In the genomic region with DNA sequence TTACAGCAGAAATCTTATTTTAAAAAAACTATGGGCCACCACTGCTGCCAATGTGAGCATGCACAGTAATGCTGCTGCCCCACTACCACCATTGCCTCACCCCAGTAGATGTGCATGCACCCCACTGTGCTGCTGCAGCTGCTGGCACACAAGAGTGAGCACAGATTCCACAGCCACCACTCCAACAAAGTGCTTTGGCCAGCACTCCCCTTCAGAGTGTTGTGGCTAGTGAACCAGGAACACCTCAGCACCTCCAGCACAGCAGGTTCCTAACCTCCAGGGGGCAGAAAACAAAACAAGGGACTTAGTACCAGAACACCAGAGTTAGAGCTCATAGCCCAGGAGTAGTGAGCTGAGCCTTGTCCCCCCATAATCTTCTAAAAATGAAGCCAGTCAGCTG, we compare ENCODE assay signal across 11 cellular contexts.
DNase-seq lines count a peak whose midpoint lies in the region; ATAC-seq and TF ChIP-seq lines count a peak whose summit lies in the region.
"Had no signal": no experiment of that assay in that cellular context is flagged by ENCODE, and none has a peak within 500 bp of the region (broad histone marks: within the 10 kb centered on the region; RNA-seq: fewer than 3 reads in every experiment).

No MANE protein-coding gene starts in this region.

- H3K4me3 ChIP-seq in OCI-LY7 (ENCODE audit: low read depth, low read length, poor library complexity, severe bottlenecking), result no peak overlapping the region
- H3K4me3 ChIP-seq: BLaER1, K562 had no signal

- H4K20me1 ChIP-seq in OCI-LY7 (ENCODE audit: insufficient read depth, low read length), result no peaks in the 10 kb centered on the region
- H4K20me1 ChIP-seq: BLaER1 had no signal

- intact Hi-C loops in OCI-LY7 (cut with micrococcal nuclease; ENCODE audit: unreplicated experiment), result no loop called here

- H3K4me2 ChIP-seq in OCI-LY7 (ENCODE audit: low read length), result no peak overlapping the region
- H3K4me2 ChIP-seq: BLaER1 had no signal

- H3K79me2 ChIP-seq in OCI-LY7 (ENCODE audit: insufficient read depth, low read depth, low read length), result no peaks in the 10 kb centered on the region

- ATAC-seq in GM19035 (IDR thresholded peaks at IDR 0.05; ENCODE audit: unreplicated experiment) (peak; percentile 76), HG02938 (IDR thresholded peaks at IDR 0.05; ENCODE audit: unreplicated experiment) (peak; percentile 71)
- ATAC-seq: effector memory CD8-positive, alpha-beta T cell; K562 had no signal

- no peaks in the 10 kb centered on the region for H3K9me3 ChIP-seq in OCI-LY7 (ENCODE audit: low read length)
- H3K9me3 ChIP-seq: BLaER1 had no signal

- no TSS peak for BruUV-seq in OCI-LY7 (replicated peaks; lab: Mats Ljungman, UMichigan)

- no peaks in the 10 kb centered on the region for H3K9me2 ChIP-seq in OCI-LY7 (ENCODE audit: insufficient read depth, low read length)

- H3K27ac ChIP-seq in OCI-LY7 (ENCODE audit: low read depth, low read length, poor library complexity, severe bottlenecking), result no peak overlapping the region
- H3K27ac ChIP-seq: BLaER1 had no signal

- POLR2A ChIA-PET in OCI-LY7 (lab: Charles Lee), result interaction anchor here (1.0 kb wide), 1 partner anchor 13 kb away, joined by 3 read pairs; no protein-coding TSS in a partner anchor
- POLR2A ChIA-PET in HEK293T (lab: Yijun Ruan, JAX), result no interaction called here

- peaks cover 11% of the 10 kb centered on the region for H3K4me1 ChIP-seq in OCI-LY7 (ENCODE audit: insufficient read depth, low read length, poor library complexity, severe bottlenecking)
- H3K4me1 ChIP-seq: BLaER1 had no signal

- CTCF ChIA-PET in OCI-LY7 (lab: Charles Lee; ENCODE audit: unreplicated experiment) (no interaction called here), HEK293T (lab: Yijun Ruan, JAX) (no interaction called here)

- no peaks in the 10 kb centered on the region for H3K36me3 ChIP-seq in OCI-LY7 (ENCODE audit: insufficient read depth, low read length)
- H3K36me3 ChIP-seq: BLaER1 had no signal

- H2AFZ ChIP-seq in OCI-LY7 (ENCODE audit: low read length), result peak overlapping the region; percentile 31

- TF ChIP-seq CTCF in OCI-LY7 (conservative IDR thresholded peaks at IDR 0.05; ENCODE audit: low read length), result peak; percentile 72

- DNase-seq in A172 (ENCODE audit: low spot score) (peak; percentile 8), OCI-LY7 (ENCODE audit: low spot score) (peak; percentile 67), NCI-H524 treated with DMSO at 0.1 percent for 48 hours (lab: John Stamatoyannopoulos, UW) (no peak), dermis blood vessel endothelial cell (no peak), HEK293T (ENCODE audit: extremely low spot score) (no peak), DMS114 treated with DMSO at 0.1 percent for 48 hours (lab: John Stamatoyannopoulos, UW; ENCODE audit: unreplicated experiment) (no peak)
- DNase-seq: effector memory CD8-positive, alpha-beta T cell had no signal

TF ChIP-seq in HEK293T, 16 proteins besides CTCF, POLR2A, EP300 and RAD21:
- TF ChIP-seq ELF4 (IDR thresholded peaks at IDR 0.05) (no peak), NFRKB (IDR thresholded peaks at IDR 0.05) (no peak), SP1 (IDR thresholded peaks at IDR 0.05) (no peak), FOXA1 (IDR thresholded peaks at IDR 0.05) (no peak), ZNF384 (IDR thresholded peaks at IDR 0.05) (no peak), L3MBTL2 (conservative IDR thresholded peaks at IDR 0.05) (no peak), ARNT (IDR thresholded peaks at IDR 0.05) (no peak), HDGF (IDR thresholded peaks at IDR 0.05; ENCODE audit: borderline replicate concordance) (no peak)

Comparison
In these comparisons a context has a peak if more than half of its experiments do, and no peak if none do; other contexts are left out.
1. DNase-seq: peak in A172 (single experiment) and OCI-LY7 (single experiment); none in NCI-H524 treated with DMSO at 0.1 percent for 48 hours (single experiment), dermis blood vessel endothelial cell (single experiment), HEK293T (single experiment) and DMS114 treated with DMSO at 0.1 percent for 48 hours (single experiment).